In genomic region chr7:124566576-124566975, GRCh38 we compare ENCODE assay signal across 1 cellular context.
TF ChIP-seq lines count a peak whose summit lies in the region.

No MANE protein-coding gene starts in this region.

TF ChIP-seq in GM23338, 12 proteins besides CTCF, POLR2A, EP300 and RAD21 (continued from another document):
- TF ChIP-seq ZNF462 (CRISPR knock-in tag; IDR thresholded peaks at IDR 0.05) (no peak), EZH2 (IDR thresholded peaks at IDR 0.05; ENCODE audit: low read depth, unreplicated experiment) (no peak), ETS1 (IDR thresholded peaks at IDR 0.05) (no peak), JUNB (IDR thresholded peaks at IDR 0.05; ENCODE audit: unreplicated experiment) (no peak), REST (IDR thresholded peaks at IDR 0.05; ENCODE audit: unreplicated experiment) (no peak), STAT1 (IDR thresholded peaks at IDR 0.05; ENCODE audit: unreplicated experiment) (no peak), CREB1 (CRISPR knock-in tag; IDR thresholded peaks at IDR 0.05; ENCODE audit: low read depth) (no peak), POLR2AphosphoS5 (IDR thresholded peaks at IDR 0.05; ENCODE audit: low read depth) (no peak), ZNF114 (CRISPR knock-in tag; IDR thresholded peaks at IDR 0.05) (no peak), EZH2phosphoT487 (IDR thresholded peaks at IDR 0.05; ENCODE audit: unreplicated experiment) (no peak), ZNF331 (CRISPR knock-in tag; IDR thresholded peaks at IDR 0.05; ENCODE audit: low read depth) (no peak)
